Comparison of ENCODE assay signal across 1 cellular context in the genomic region with DNA sequence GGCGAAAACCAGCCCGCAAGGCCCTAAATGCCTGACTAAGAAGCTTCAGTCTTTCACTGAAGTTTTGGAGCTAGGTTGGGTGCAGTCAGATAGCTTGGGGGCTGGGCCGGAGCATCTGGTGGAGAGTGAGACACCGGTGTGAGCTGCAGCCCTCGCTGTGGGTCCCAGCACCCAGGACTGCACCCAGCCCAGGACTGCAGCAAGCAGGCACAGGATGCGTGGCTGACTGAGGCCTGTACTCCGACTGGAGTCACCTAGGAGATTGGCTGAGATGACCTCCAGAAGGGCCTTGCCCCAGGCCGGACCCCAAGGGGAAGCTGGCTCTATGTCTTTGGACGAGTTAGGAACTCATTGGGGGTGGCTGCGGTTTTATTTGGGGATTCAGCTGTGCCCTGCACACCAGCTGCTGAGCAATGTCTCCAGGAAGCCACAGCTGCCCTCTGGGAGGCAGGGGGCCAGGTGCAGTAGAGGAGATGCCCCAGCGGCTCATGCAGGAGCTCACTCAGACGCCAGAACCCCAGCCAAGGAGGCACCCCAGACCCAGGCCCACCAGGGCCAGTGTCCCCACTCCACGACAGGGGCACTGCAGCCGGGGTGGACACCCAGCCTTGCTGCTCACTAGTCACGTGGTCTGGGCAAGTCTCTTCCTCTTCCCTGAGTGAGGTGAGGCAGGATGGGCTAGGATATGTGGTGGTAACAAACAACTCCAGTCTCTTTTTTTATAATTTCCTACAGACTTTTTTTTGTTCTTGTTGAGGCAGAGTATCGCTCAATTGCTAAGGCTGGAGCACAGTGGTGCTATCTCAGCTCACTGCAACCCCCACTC.
TF ChIP-seq lines count a peak whose summit lies in the region.

No MANE protein-coding gene starts in this region.

TF ChIP-seq in GM12878, 131 proteins besides CTCF, POLR2A, EP300 and RAD21:
- peak; percentile 61 for TF ChIP-seq USF1 (IDR thresholded peaks at IDR 0.05; ENCODE audit: borderline replicate concordance, extremely low read length, insufficient read depth, low read depth, low read length)
- no peak for TF ChIP-seq JUND (IDR thresholded peaks at IDR 0.05; ENCODE audit: low read depth, low read length)
- no peak for TF ChIP-seq ESRRA (IDR thresholded peaks at IDR 0.05; ENCODE audit: low read length)
